In genomic region chr1:91777630-91778300, GRCh38 we compare ENCODE assay signal across 1 cellular context.
TF ChIP-seq lines count a peak whose summit lies in the region.

No MANE protein-coding gene starts in this region.

TF ChIP-seq in GM23338, 12 proteins besides CTCF, POLR2A, EP300 and RAD21 (continued from another document):
- no peak for TF ChIP-seq ZNF462 (CRISPR knock-in tag; IDR thresholded peaks at IDR 0.05)
TF ChIP-seq in GM23338: peak in this region for 0.
